20 cellular contexts compared by ENCODE assay signal in the genomic region with DNA sequence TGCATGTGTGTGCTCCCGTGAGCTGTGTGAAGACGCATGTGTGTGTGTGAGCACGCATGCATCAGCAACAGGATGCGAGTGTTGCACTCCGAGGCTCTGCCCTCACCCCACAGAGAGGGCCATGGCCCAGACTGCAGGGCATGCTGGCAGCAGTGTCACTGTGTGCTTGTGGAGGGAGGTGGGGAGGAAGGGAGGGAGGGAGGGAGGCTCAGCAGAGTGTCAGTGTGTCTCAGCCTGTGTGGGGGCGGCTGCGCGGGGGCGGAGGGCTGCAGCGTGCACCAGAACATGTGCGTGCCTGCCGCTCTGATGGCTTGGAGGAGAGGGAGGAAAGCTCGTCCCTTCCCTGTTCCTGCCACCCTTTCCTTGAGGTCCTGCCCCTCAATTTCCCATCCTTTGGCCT. TPM values are rescaled to one million over a fixed set of nuclear protein-coding genes. Genes with fewer than 3 reads are reported as not detected.
"Had no signal": no experiment of that assay in that cellular context is flagged by ENCODE, and none has a peak within 500 bp of the region (broad histone marks: within the 10 kb centered on the region; RNA-seq: fewer than 3 reads in every experiment).

No MANE protein-coding gene starts in this region.

- H3K27me3 ChIP-seq: gastrocnemius medialis, right lobe of liver, suprapubic skin had no signal

- H3K36me3 ChIP-seq: gastrocnemius medialis, neutrophil, prostate gland, right lobe of liver, suprapubic skin had no signal

- H3K4me1 ChIP-seq: gastrocnemius medialis, prostate gland, right lobe of liver, suprapubic skin had no signal

- H3K27ac ChIP-seq: epithelial cell of prostate, gastrocnemius medialis, neutrophil, prostate gland, right lobe of liver, suprapubic skin had no signal

- H3K4me3 ChIP-seq: gastrocnemius medialis, mucosa of descending colon, prostate gland, right lobe of liver, smooth muscle cell, suprapubic skin had no signal

- FAIRE-seq: TTC549 had no signal

- H3K9me3 ChIP-seq: gastrocnemius medialis, mucosa of descending colon, neutrophil, prostate gland, right lobe of liver, suprapubic skin had no signal

- ATAC-seq: activated CD8-positive, alpha-beta T cell treated with anti-CD3 and anti-CD28 coated beads, Interleukin-2, amount 10 ng/mL, durations not matched to agents 7 days and 5 days; activated naive CD4-positive, alpha-beta T cell treated with anti-CD3 and anti-CD28 coated beads, Interleukin-2, amount 50 U/mL, for 72 hours; activated T-cell treated with anti-CD3 and anti-CD28 coated beads, Interleukin-2, amount 50 U/mL, for 72 hours; effector memory CD8-positive, alpha-beta T cell; gastrocnemius medialis; left colon; mucosa of descending colon; naive thymus-derived CD4-positive, alpha-beta T cell; right lobe of liver had no signal

- H3K4me2 ChIP-seq: smooth muscle cell had no signal

- DNase-seq: activated B cell treated with CpG ODN at 0.5 μM for 24 hours; activated CD4-positive, alpha-beta T cell treated with anti-CD3 and anti-CD28 coated beads, Interleukin-2, amount 10 ng/mL, durations not matched to agents 24 days and 14 days; activated CD8-positive, alpha-beta memory T cell treated with anti-CD3 and anti-CD28 coated beads, Interleukin-2, amount 50 U/mL, for 4 hours; activated CD8-positive, alpha-beta T cell treated with anti-CD3 and anti-CD28 coated beads, Interleukin-2, amount 10 ng/mL, durations not matched to agents 7 days and 5 days; activated gamma-delta T cell; activated T-cell treated with anti-CD3 and anti-CD28 coated beads, Interleukin-2, amount 50 U/mL, for 72 hours; effector memory CD8-positive, alpha-beta T cell; gastrocnemius medialis; left colon; mucosa of descending colon; naive thymus-derived CD4-positive, alpha-beta T cell had no signal

RNA-seq across cellular contexts. Expression of gene CAMK2A, which starts 5.3 kb away (rescaled TPM):
- total RNA-seq: activated B cell treated with CpG ODN at 0.5 μM for 24 hours; activated CD4-positive, alpha-beta T cell treated with anti-CD3 and anti-CD28 coated beads, Interleukin-2, amount 10 ng/mL, durations not matched to agents 24 days and 14 days; activated CD8-positive, alpha-beta T cell treated with anti-CD3 and anti-CD28 coated beads, Interleukin-2, amount 10 ng/mL, durations not matched to agents 7 days and 5 days; activated naive CD4-positive, alpha-beta T cell treated with anti-CD3 and anti-CD28 coated beads, Interleukin-2, amount 50 U/mL, for 72 hours; activated T-cell treated with anti-CD3 and anti-CD28 coated beads, Interleukin-2, amount 50 U/mL, for 72 hours; naive thymus-derived CD4-positive, alpha-beta T cell; T-helper 2 cell treated with Interferon-gamma antibody and Interleukin-4, amounts not matched to agents 100 ng/mL and 5 ng/mL, for 36 hours had no signal

RNA-seq across cellular contexts. Expression of gene ARSI, which starts 18.4 kb away (rescaled TPM):
- total RNA-seq: activated B cell treated with CpG ODN at 0.5 μM for 24 hours; activated CD4-positive, alpha-beta T cell treated with anti-CD3 and anti-CD28 coated beads, Interleukin-2, amount 10 ng/mL, durations not matched to agents 24 days and 14 days; activated CD8-positive, alpha-beta T cell treated with anti-CD3 and anti-CD28 coated beads, Interleukin-2, amount 10 ng/mL, durations not matched to agents 7 days and 5 days; activated naive CD4-positive, alpha-beta T cell treated with anti-CD3 and anti-CD28 coated beads, Interleukin-2, amount 50 U/mL, for 72 hours; activated T-cell treated with anti-CD3 and anti-CD28 coated beads, Interleukin-2, amount 50 U/mL, for 72 hours; gastrocnemius medialis; T-helper 2 cell treated with Interferon-gamma antibody and Interleukin-4, amounts not matched to agents 100 ng/mL and 5 ng/mL, for 36 hours had no signal
